1 cellular context compared by ENCODE assay signal in the genomic region with DNA sequence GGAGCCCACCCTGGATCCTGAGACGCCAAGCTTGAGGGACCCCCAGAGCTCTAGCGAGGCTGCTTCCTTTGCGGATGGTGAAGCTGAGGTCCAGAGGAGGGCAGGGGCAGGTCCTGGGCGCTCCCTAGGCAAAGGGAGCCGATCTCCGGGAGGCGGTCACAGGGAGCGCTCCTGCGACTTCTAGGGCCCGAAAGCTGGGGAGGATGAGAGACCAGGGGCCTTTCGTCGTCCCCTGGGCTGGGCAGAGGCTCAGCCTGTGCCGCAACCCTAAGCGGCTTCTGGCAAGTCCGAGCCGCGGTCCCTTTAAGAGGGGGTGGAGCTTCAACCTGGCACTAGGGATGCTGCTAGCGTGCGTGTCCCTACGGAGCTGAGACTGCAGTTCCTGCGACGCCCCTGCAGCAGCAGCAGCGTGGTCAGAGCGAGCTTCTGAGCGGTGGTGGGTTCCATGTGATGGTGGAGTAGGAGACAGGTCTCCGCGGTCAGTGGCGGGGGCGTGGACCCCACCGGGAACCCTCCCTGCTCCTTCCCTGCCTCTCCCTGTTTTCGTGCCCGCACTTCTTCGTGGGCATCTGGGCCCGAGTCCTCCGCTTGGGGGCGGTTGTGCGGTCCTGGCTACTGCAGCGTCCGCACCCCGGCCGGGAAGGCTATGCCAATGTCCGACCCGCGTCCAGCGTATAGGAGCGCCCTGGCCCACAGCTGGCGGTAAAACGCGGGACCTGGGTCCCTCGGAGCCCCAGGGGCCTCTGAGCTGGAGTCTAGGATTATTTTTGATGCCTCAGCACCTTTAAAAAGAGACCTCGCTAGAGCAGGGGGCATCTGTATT.
TF ChIP-seq lines count a peak whose summit lies in the region.

No MANE protein-coding gene starts in this region.

TF ChIP-seq in HepG2, 621 proteins besides CTCF, POLR2A, EP300 and RAD21 (continued from another document and continues in another):
- TF ChIP-seq, protein P1, sequence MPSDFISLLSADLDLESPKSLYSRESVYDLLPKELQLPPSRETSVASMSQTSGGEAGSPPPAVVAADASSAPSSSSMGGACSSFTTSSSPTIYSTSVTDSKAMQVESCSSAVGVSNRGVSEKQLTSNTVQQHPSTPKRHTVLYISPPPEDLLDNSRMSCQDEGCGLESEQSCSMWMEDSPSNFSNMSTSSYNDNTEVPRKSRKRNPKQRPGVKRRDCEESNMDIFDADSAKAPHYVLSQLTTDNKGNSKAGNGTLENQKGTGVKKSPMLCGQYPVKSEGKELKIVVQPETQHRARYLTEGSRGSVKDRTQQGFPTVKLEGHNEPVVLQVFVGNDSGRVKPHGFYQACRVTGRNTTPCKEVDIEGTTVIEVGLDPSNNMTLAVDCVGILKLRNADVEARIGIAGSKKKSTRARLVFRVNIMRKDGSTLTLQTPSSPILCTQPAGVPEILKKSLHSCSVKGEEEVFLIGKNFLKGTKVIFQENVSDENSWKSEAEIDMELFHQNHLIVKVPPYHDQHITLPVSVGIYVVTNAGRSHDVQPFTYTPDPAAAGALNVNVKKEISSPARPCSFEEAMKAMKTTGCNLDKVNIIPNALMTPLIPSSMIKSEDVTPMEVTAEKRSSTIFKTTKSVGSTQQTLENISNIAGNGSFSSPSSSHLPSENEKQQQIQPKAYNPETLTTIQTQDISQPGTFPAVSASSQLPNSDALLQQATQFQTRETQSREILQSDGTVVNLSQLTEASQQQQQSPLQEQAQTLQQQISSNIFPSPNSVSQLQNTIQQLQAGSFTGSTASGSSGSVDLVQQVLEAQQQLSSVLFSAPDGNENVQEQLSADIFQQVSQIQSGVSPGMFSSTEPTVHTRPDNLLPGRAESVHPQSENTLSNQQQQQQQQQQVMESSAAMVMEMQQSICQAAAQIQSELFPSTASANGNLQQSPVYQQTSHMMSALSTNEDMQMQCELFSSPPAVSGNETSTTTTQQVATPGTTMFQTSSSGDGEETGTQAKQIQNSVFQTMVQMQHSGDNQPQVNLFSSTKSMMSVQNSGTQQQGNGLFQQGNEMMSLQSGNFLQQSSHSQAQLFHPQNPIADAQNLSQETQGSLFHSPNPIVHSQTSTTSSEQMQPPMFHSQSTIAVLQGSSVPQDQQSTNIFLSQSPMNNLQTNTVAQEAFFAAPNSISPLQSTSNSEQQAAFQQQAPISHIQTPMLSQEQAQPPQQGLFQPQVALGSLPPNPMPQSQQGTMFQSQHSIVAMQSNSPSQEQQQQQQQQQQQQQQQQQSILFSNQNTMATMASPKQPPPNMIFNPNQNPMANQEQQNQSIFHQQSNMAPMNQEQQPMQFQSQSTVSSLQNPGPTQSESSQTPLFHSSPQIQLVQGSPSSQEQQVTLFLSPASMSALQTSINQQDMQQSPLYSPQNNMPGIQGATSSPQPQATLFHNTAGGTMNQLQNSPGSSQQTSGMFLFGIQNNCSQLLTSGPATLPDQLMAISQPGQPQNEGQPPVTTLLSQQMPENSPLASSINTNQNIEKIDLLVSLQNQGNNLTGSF (CRISPR knock-in tag; IDR thresholded peaks at IDR 0.05) = peak; percentile 80
- TF ChIP-seq ZNF546 (CRISPR knock-in tag; conservative IDR thresholded peaks at IDR 0.05) (no peak), ZFX (CRISPR knock-in tag; IDR thresholded peaks at IDR 0.05; ENCODE audit: low read depth) (peak; percentile 91), KDM1A (CRISPR knock-in tag; IDR thresholded peaks at IDR 0.05) (peak; percentile 75; the same call in 1 of the 2 replicates), ZNF430 (CRISPR knock-in tag; IDR thresholded peaks at IDR 0.05) (peak; percentile 65; the same call in 1 of the 2 replicates), ZZZ3 (CRISPR knock-in tag; IDR thresholded peaks at IDR 0.05; ENCODE audit: borderline replicate concordance) (0 out of 2 replicates have a peak, but pooled peaks have one; percentile 43), SMYD3 (CRISPR knock-in tag; IDR thresholded peaks at IDR 0.05) (no peak), ZNF776 (CRISPR knock-in tag; IDR thresholded peaks at IDR 0.05) (peak; percentile 65; the same call in 1 of the 2 replicates), FOXK1 (CRISPR knock-in tag; IDR thresholded peaks at IDR 0.05; ENCODE audit: borderline replicate concordance, low read depth) (no peak; the same call in 1 of the 2 replicates), ARHGAP35 (CRISPR knock-in tag; IDR thresholded peaks at IDR 0.05; ENCODE audit: borderline replicate concordance) (peak; percentile 84), ZBTB7A (CRISPR knock-in tag; IDR thresholded peaks at IDR 0.05) (peak; percentile 69; the same call in 1 of the 2 replicates), ATF1 (CRISPR knock-in tag; IDR thresholded peaks at IDR 0.05) (no peak), TP53 (CRISPR knock-in tag; conservative IDR thresholded peaks at IDR 0.05) (0 out of 2 replicates have a peak, but pooled peaks have one; percentile 77), ZNF292 (CRISPR knock-in tag; IDR thresholded peaks at IDR 0.05; ENCODE audit: borderline replicate concordance, low read depth) (peak; percentile 98), CHD2 (IDR thresholded peaks at IDR 0.05; ENCODE audit: low read depth, low read length) (no peak), PAWR (CRISPR knock-in tag; IDR thresholded peaks at IDR 0.05; ENCODE audit: borderline replicate concordance) (no peak), ZFP36L2 (CRISPR knock-in tag; IDR thresholded peaks at IDR 0.05) (no peak), ZNF282 (IDR thresholded peaks at IDR 0.05; ENCODE audit: partially characterized antibody) (no peak), RXRB (CRISPR knock-in tag; IDR thresholded peaks at IDR 0.05; ENCODE audit: borderline replicate concordance) (peak; percentile 67), EED (CRISPR knock-in tag; IDR thresholded peaks at IDR 0.05) (no peak), MZF1 (CRISPR knock-in tag; IDR thresholded peaks at IDR 0.05; ENCODE audit: borderline replicate concordance) (peak; percentile 90; the same call in 1 of the 2 replicates), HCFC1 (IDR thresholded peaks at IDR 0.05; ENCODE audit: low read depth, low read length) (no peak), RORA (CRISPR knock-in tag; IDR thresholded peaks at IDR 0.05) (no peak), TBX3 (IDR thresholded peaks at IDR 0.05; ENCODE audit: borderline replicate concordance) (no peak), DNMT3B (CRISPR knock-in tag; conservative IDR thresholded peaks at IDR 0.05) (no peak; the same call in 1 of the 2 replicates), ZNF549 (CRISPR knock-in tag; IDR thresholded peaks at IDR 0.05) (0 out of 2 replicates have a peak, but pooled peaks have one; percentile 23)
- TF ChIP-seq, protein P2, sequence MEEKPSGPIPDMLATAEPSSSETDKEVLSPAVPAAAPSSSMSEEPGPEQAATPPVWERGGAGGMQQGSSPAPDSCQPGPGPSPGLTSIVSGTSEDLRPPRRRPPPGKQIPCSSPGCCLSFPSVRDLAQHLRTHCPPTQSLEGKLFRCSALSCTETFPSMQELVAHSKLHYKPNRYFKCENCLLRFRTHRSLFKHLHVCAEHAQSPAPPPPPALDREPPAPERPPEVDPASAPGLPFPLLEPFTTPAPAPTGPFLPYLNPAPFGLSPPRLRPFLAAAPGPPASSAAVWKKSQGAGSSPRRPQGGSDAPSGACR (CRISPR knock-in tag; IDR thresholded peaks at IDR 0.05) = no peak
- TF ChIP-seq, protein P3, sequence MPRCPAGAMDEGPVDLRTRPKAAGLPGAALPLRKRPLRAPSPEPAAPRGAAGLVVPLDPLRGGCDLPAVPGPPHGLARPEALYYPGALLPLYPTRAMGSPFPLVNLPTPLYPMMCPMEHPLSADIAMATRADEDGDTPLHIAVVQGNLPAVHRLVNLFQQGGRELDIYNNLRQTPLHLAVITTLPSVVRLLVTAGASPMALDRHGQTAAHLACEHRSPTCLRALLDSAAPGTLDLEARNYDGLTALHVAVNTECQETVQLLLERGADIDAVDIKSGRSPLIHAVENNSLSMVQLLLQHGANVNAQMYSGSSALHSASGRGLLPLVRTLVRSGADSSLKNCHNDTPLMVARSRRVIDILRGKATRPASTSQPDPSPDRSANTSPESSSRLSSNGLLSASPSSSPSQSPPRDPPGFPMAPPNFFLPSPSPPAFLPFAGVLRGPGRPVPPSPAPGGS (CRISPR knock-in tag; IDR thresholded peaks at IDR 0.05) = peak; percentile 74; the same call in 1 of the 2 replicates
- TF ChIP-seq, protein P4, sequence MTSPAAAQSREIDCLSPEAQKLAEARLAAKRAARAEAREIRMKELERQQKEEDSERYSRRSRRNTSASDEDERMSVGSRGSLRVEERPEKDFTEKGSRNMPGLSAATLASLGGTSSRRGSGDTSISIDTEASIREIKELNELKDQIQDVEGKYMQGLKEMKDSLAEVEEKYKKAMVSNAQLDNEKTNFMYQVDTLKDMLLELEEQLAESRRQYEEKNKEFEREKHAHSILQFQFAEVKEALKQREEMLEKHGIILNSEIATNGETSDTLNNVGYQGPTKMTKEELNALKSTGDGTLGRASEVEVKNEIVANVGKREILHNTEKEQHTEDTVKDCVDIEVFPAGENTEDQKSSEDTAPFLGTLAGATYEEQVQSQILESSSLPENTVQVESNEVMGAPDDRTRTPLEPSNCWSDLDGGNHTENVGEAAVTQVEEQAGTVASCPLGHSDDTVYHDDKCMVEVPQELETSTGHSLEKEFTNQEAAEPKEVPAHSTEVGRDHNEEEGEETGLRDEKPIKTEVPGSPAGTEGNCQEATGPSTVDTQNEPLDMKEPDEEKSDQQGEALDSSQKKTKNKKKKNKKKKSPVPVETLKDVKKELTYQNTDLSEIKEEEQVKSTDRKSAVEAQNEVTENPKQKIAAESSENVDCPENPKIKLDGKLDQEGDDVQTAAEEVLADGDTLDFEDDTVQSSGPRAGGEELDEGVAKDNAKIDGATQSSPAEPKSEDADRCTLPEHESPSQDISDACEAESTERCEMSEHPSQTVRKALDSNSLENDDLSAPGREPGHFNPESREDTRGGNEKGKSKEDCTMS (CRISPR knock-in tag; conservative IDR thresholded peaks at IDR 0.05) = no peak
- TF ChIP-seq, protein P5, sequence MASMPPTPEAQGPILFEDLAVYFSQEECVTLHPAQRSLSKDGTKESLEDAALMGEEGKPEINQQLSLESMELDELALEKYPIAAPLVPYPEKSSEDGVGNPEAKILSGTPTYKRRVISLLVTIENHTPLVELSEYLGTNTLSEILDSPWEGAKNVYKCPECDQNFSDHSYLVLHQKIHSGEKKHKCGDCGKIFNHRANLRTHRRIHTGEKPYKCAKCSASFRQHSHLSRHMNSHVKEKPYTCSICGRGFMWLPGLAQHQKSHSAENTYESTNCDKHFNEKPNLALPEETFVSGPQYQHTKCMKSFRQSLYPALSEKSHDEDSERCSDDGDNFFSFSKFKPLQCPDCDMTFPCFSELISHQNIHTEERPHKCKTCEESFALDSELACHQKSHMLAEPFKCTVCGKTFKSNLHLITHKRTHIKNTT (CRISPR knock-in tag; IDR thresholded peaks at IDR 0.05) = no peak
- TF ChIP-seq, protein P6, sequence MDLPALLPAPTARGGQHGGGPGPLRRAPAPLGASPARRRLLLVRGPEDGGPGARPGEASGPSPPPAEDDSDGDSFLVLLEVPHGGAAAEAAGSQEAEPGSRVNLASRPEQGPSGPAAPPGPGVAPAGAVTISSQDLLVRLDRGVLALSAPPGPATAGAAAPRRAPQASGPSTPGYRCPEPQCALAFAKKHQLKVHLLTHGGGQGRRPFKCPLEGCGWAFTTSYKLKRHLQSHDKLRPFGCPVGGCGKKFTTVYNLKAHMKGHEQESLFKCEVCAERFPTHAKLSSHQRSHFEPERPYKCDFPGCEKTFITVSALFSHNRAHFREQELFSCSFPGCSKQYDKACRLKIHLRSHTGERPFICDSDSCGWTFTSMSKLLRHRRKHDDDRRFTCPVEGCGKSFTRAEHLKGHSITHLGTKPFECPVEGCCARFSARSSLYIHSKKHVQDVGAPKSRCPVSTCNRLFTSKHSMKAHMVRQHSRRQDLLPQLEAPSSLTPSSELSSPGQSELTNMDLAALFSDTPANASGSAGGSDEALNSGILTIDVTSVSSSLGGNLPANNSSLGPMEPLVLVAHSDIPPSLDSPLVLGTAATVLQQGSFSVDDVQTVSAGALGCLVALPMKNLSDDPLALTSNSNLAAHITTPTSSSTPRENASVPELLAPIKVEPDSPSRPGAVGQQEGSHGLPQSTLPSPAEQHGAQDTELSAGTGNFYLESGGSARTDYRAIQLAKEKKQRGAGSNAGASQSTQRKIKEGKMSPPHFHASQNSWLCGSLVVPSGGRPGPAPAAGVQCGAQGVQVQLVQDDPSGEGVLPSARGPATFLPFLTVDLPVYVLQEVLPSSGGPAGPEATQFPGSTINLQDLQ (CRISPR knock-in tag; IDR thresholded peaks at IDR 0.05) = peak; percentile 87; the same call in 1 of the 2 replicates
- TF ChIP-seq, protein P7, sequence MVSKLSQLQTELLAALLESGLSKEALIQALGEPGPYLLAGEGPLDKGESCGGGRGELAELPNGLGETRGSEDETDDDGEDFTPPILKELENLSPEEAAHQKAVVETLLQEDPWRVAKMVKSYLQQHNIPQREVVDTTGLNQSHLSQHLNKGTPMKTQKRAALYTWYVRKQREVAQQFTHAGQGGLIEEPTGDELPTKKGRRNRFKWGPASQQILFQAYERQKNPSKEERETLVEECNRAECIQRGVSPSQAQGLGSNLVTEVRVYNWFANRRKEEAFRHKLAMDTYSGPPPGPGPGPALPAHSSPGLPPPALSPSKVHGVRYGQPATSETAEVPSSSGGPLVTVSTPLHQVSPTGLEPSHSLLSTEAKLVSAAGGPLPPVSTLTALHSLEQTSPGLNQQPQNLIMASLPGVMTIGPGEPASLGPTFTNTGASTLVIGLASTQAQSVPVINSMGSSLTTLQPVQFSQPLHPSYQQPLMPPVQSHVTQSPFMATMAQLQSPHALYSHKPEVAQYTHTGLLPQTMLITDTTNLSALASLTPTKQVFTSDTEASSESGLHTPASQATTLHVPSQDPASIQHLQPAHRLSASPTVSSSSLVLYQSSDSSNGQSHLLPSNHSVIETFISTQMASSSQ (IDR thresholded peaks at IDR 0.05; ENCODE audit: low read depth) = no peak
- TF ChIP-seq, protein P7 (CRISPR knock-in tag; IDR thresholded peaks at IDR 0.05; ENCODE audit: borderline replicate concordance) = peak; percentile 78
- TF ChIP-seq, protein P8, sequence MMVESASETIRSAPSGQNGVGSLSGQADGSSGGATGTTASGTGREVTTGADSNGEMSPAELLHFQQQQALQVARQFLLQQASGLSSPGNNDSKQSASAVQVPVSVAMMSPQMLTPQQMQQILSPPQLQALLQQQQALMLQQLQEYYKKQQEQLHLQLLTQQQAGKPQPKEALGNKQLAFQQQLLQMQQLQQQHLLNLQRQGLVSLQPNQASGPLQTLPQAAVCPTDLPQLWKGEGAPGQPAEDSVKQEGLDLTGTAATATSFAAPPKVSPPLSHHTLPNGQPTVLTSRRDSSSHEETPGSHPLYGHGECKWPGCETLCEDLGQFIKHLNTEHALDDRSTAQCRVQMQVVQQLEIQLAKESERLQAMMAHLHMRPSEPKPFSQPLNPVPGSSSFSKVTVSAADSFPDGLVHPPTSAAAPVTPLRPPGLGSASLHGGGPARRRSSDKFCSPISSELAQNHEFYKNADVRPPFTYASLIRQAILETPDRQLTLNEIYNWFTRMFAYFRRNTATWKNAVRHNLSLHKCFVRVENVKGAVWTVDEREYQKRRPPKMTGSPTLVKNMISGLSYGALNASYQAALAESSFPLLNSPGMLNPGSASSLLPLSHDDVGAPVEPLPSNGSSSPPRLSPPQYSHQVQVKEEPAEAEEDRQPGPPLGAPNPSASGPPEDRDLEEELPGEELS (CRISPR knock-in tag; IDR thresholded peaks at IDR 0.05) = peak; percentile 39; the same call in 1 of the 2 replicates
